In genomic region chr10:14604181-14605142, GRCh38 we compare ENCODE assay signal across 8 cellular contexts.
DNase-seq lines count a peak whose midpoint lies in the region; ATAC-seq and TF ChIP-seq lines count a peak whose summit lies in the region.

No MANE protein-coding gene starts in this region.

- peak overlapping the region; percentile 54 for H3K4me3 ChIP-seq in LNCaP clone FGC (ENCODE audit: low read depth, low read length)
- peak overlapping the region; percentile 57 for H3K4me3 ChIP-seq in astrocyte of the spinal cord (ENCODE audit: low read depth, low read length)
- peak overlapping the region; percentile 65 for H3K4me3 ChIP-seq in rectal smooth muscle tissue (ENCODE audit: low read length)

- DNase-seq in ELF-1 (ENCODE audit: low read depth, low spot score): peak; percentile 48
- DNase-seq in LNCaP clone FGC (ENCODE audit: low read depth): no peak
- peak; percentile 60 to 80 (median 63) for DNase-seq in T-helper 2 cell
- DNase-seq in astrocyte of the spinal cord (ENCODE audit: low read depth, low spot score): peak; percentile 69
- DNase-seq in hippocampal formation (lab: John Stamatoyannopoulos, UW): peak; percentile 84 to 89
- DNase-seq in KBM-7: no peak

- no peaks in the 10 kb centered on the region for H3K36me3 ChIP-seq in rectal smooth muscle tissue (ENCODE audit: control insufficient read depth, insufficient read depth, low read length)

- H3K4me1 ChIP-seq in rectal smooth muscle tissue (ENCODE audit: control insufficient read depth, insufficient read depth, low read length): no peaks in the 10 kb centered on the region

- no peak for TF ChIP-seq CTCF in LNCaP clone FGC (IDR thresholded peaks at IDR 0.05; ENCODE audit: control insufficient read depth, extremely low read depth, insufficient read depth)
- no peak for TF ChIP-seq CTCF in astrocyte of the spinal cord (IDR thresholded peaks at IDR 0.05; ENCODE audit: low read depth, low read length)

- peak; percentile 41 for ATAC-seq in GM21619 (IDR thresholded peaks at IDR 0.05; ENCODE audit: unreplicated experiment)

- peak overlapping the region; percentile 38 for H3K9ac ChIP-seq in rectal smooth muscle tissue (ENCODE audit: low read length)

- peak overlapping the region; percentile 74 for H3K27ac ChIP-seq in rectal smooth muscle tissue (ENCODE audit: low read depth, low read length)

- in situ Hi-C loops in astrocyte of the spinal cord (cut with HindIII; ENCODE audit: low sequenced_read_pairs): no loop called here
- in situ Hi-C loops in KBM-7 (cut with MboI; ENCODE audit: low pct_unique_long_range_greater_than_20kb, low sequenced_read_pairs): no loop called here

- H3K27me3 ChIP-seq in rectal smooth muscle tissue (ENCODE audit: control insufficient read depth, insufficient read depth, low read length): no peaks in the 10 kb centered on the region

Comparison
In these comparisons a context has a peak if more than half of its experiments do, and no peak if none do; other contexts are left out.
1. DNase-seq: peak in ELF-1 (single experiment), T-helper 2 cell (5 of 5), astrocyte of the spinal cord (single experiment) and hippocampal formation (2 of 2); none in LNCaP clone FGC (single experiment) and KBM-7 (single experiment).
2. Peak in every context shown above with its lines, with median percentiles within 50 percentile points of each other: H3K4me3 ChIP-seq.